19 cellular contexts compared by ENCODE assay signal in genomic region chr9:126001581-126002225, GRCh38.
DNase-seq lines count a peak whose midpoint lies in the region; TF ChIP-seq lines count a peak whose summit lies in the region.
"Had no signal": no experiment of that assay in that cellular context is flagged by ENCODE, and none has a peak within 500 bp of the region (broad histone marks: within the 10 kb centered on the region; RNA-seq: fewer than 3 reads in every experiment).

No MANE protein-coding gene starts in this region.

- 46 to 75% methylated on average over 24 of the region's 24 CpGs for WGBS in sigmoid colon, 2 donors
- WGBS in transverse colon (ENCODE audit: low coverage in 1 of 2), 2 donors = 68% methylated on average over 24 of the region's 24 CpGs; no CpG with 5 or more reads in 1 of the 2 donors

- DNase-seq in D341Med (ENCODE audit: low spot score) = peak; percentile 9
- peak; percentile 69 for DNase-seq in DMS153 treated with DMSO at 0.1 percent for 48 hours (lab: John Stamatoyannopoulos, UW; ENCODE audit: unreplicated experiment)
- DNase-seq in glutamatergic neuron = peak; percentile 7
- peak; percentile 44 for DNase-seq in sigmoid colon
- DNase-seq in NCI-H2196 treated with DMSO at 0.1 percent for 48 hours (lab: John Stamatoyannopoulos, UW; ENCODE audit: unreplicated experiment) = no peak
- DNase-seq in ascending aorta (ENCODE audit: low spot score in 2 of 2) = no peak
- no peak for DNase-seq in transverse colon
- DNase-seq: ACHN, C1 segment of cervical spinal cord, DND-41, H9, Karpas-422, NCI-H1694, NCI-H2081 treated with DMSO at 0.1 percent for 48 hours, NCI-H510A, NCI-H774, Right ventricle myocardium superior had no signal

- intact Hi-C loops in sigmoid colon (cut with DNase I) (no loop called here), ascending aorta (cut with DNase I) (no loop called here), transverse colon (cut with DNase I; ENCODE audit: low total_unique reads) (no loop called here)

- peaks cover 2% of the 10 kb centered on the region for H3K9me3 Mint-ChIP-seq in glutamatergic neuron (ENCODE audit: unreplicated experiment)
- H3K9me3 Mint-ChIP-seq: H9 had no signal

- H3K4me3 ChIP-seq in sigmoid colon = no peak overlapping the region
- no peak overlapping the region for H3K4me3 ChIP-seq in ascending aorta
- H3K4me3 ChIP-seq in transverse colon = no peak overlapping the region

- H3K36me3 Mint-ChIP-seq in glutamatergic neuron (ENCODE audit: unreplicated experiment) = no peaks in the 10 kb centered on the region
- H3K36me3 Mint-ChIP-seq: IgD-negative memory B cell had no signal

- no peaks in the 10 kb centered on the region for H3K36me3 ChIP-seq in sigmoid colon
- H3K36me3 ChIP-seq in ascending aorta = no peaks in the 10 kb centered on the region
- no peaks in the 10 kb centered on the region for H3K36me3 ChIP-seq in transverse colon

- no peaks in the 10 kb centered on the region for H3K27me3 Mint-ChIP-seq in glutamatergic neuron (ENCODE audit: unreplicated experiment)

- H3K9me3 ChIP-seq in sigmoid colon (no peaks in the 10 kb centered on the region), ascending aorta (no peaks in the 10 kb centered on the region), transverse colon (no peaks in the 10 kb centered on the region)

- H3K27ac Mint-ChIP-seq in glutamatergic neuron (ENCODE audit: unreplicated experiment) = no peak overlapping the region
- H3K27ac Mint-ChIP-seq: IgD-negative memory B cell had no signal

- no peak overlapping the region for H3K27ac ChIP-seq in sigmoid colon
- no peak overlapping the region for H3K27ac ChIP-seq in ascending aorta
- H3K27ac ChIP-seq in transverse colon = no peak overlapping the region
- H3K27ac ChIP-seq: HL-60 had no signal

- H3K4me3 Mint-ChIP-seq in glutamatergic neuron (ENCODE audit: unreplicated experiment) = no peak overlapping the region
- H3K4me3 Mint-ChIP-seq: H9, IgD-negative memory B cell had no signal

- TF ChIP-seq EP300 in sigmoid colon (IDR thresholded peaks at IDR 0.05) (no peak), transverse colon (IDR thresholded peaks at IDR 0.05; ENCODE audit: low read depth) (no peak)

- H3K4me1 Mint-ChIP-seq in glutamatergic neuron (ENCODE audit: low read depth, unreplicated experiment) = no peaks in the 10 kb centered on the region
- H3K4me1 Mint-ChIP-seq: IgD-negative memory B cell had no signal

- H3K4me1 ChIP-seq in sigmoid colon (no peaks in the 10 kb centered on the region), ascending aorta (no peaks in the 10 kb centered on the region), transverse colon (no peaks in the 10 kb centered on the region)

- no peak for TF ChIP-seq POLR2A in sigmoid colon (IDR thresholded peaks at IDR 0.05)
- TF ChIP-seq POLR2A in transverse colon (IDR thresholded peaks at IDR 0.05) = no peak

- TF ChIP-seq CTCF in glutamatergic neuron (IDR thresholded peaks at IDR 0.05; ENCODE audit: partially characterized antibody, unreplicated experiment) (no peak), sigmoid colon (IDR thresholded peaks at IDR 0.05) (no peak), ascending aorta (IDR thresholded peaks at IDR 0.05) (no peak), transverse colon (IDR thresholded peaks at IDR 0.05) (no peak)

- in situ Hi-C loops in transverse colon (cut with MboI; ENCODE audit: low pct_ligation_motif_present in 1 of 4, low pct_unique_long_range_greater_than_20kb in 1 of 4, low sequenced_read_pairs in 3 of 4) = no loop called here

- H3K27me3 ChIP-seq in sigmoid colon = no peaks in the 10 kb centered on the region
- no peaks in the 10 kb centered on the region for H3K27me3 ChIP-seq in ascending aorta
- H3K27me3 ChIP-seq in transverse colon = no peaks in the 10 kb centered on the region

Comparison
In these comparisons a context has a peak if more than half of its experiments do, and no peak if none do; other contexts are left out.
1. DNase-seq: peak in D341Med (single experiment), DMS153 treated with DMSO at 0.1 percent for 48 hours (single experiment), glutamatergic neuron (single experiment) and sigmoid colon (single experiment); none in NCI-H2196 treated with DMSO at 0.1 percent for 48 hours (single experiment), ascending aorta (0 of 2) and transverse colon (single experiment).